In the genomic region with DNA sequence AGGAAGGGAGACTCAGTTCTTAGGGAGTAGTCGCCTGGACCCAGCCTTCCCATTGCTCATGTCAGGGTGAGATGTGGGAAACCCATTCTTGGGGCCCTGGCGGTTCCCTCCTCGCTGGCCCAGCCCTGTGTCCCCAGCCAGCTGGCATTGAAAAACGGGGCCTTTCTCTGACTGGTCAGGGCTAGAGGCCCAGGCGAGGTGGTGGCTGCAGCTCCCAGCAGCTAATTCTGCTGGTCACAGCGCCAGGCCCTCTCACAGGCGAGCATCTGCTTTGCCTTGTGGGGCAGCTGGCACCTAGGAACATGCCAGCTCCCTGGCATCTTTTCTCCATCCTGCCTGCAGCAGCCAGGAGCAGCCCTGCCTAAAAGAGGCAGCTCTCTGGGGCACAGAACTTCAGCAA, we compare ENCODE assay signal across 15 cellular contexts. TPM values are rescaled to one million over a fixed set of nuclear protein-coding genes. Genes with fewer than 3 reads are reported as not detected.
DNase-seq lines count a peak whose midpoint lies in the region; TF ChIP-seq lines count a peak whose summit lies in the region.
"Had no signal": no experiment of that assay in that cellular context is flagged by ENCODE, and none has a peak within 500 bp of the region (broad histone marks: within the 10 kb centered on the region; RNA-seq: fewer than 3 reads in every experiment).

No MANE protein-coding gene starts in this region.

- no peaks in the 10 kb centered on the region for H3K79me2 ChIP-seq in SK-N-SH (ENCODE audit: insufficient read depth)

- POLR2A ChIA-PET in SK-N-SH (lab: Yijun Ruan, JAX): interaction anchor here (0.6 to 1.8 kb wide), 7 partner anchors 9 to 778 kb away, joined by 3 to 8 read pairs (median 4); no protein-coding TSS in a partner anchor

- H3K14ac ChIP-seq in mesenchymal stem cell (ENCODE audit: low read length in 2 of 2): no peak overlapping the region

- H3K9me3 ChIP-seq in SK-N-SH: no peaks in the 10 kb centered on the region
- H3K9me3 ChIP-seq in endodermal cell (ENCODE audit: control insufficient read depth, low read length): no peaks in the 10 kb centered on the region
- no peaks in the 10 kb centered on the region for H3K9me3 ChIP-seq in mesenchymal stem cell (ENCODE audit: control insufficient read depth, low read length)

- no peak overlapping the region for H2BK120ac ChIP-seq in mesenchymal stem cell (ENCODE audit: low read depth, low read length)

- peaks cover 8% of the 10 kb centered on the region for H3K4me1 Mint-ChIP-seq in endodermal cell

- no peaks in the 10 kb centered on the region for H3K9me3 Mint-ChIP-seq in endodermal cell
- H3K9me3 Mint-ChIP-seq: activated CD4-positive, alpha-beta memory T cell treated with anti-CD3 and anti-CD28 coated beads for 36 hours had no signal

- no peak overlapping the region for H2AK5ac ChIP-seq in mesenchymal stem cell (ENCODE audit: low read length, severe bottlenecking)

- H3K4ac ChIP-seq in mesenchymal stem cell (ENCODE audit: low read depth in 1 of 2, low read length in 2 of 2): no peak overlapping the region

- no peak overlapping the region for H3K4me3 ChIP-seq in SK-N-SH (ENCODE audit: low read depth in 2 of 2, low read length in 1 of 2)
- no peak overlapping the region for H3K4me3 ChIP-seq in endodermal cell (ENCODE audit: low read length)
- H3K4me3 ChIP-seq in mesenchymal stem cell (ENCODE audit: insufficient read depth in 1 of 2, low read depth in 1 of 2, low read length in 2 of 2): no peak overlapping the region

- H3K27ac ChIP-seq in SK-N-SH (ENCODE audit: low read depth in 2 of 2, low read length in 1 of 2) (peak overlapping the region in 1 of 2 experiments; percentile 85; a peak in 2 of 4 replicates), endodermal cell (ENCODE audit: low read depth, low read length) (no peak overlapping the region), substantia nigra (ENCODE audit: low read depth, low read length, poor library complexity, severe bottlenecking) (no peak overlapping the region), mesenchymal stem cell (ENCODE audit: low read length, poor library complexity, severe bottlenecking) (no peak overlapping the region)
- H3K27ac ChIP-seq: brain microvascular endothelial cell had no signal

- WGBS in SK-N-SH (ENCODE audit: low lambda C conversion rate): 49% methylated on average over 2 of the region's 7 CpGs
- WGBS in endodermal cell (ENCODE audit: insufficient coverage in 1 of 2, insufficient read length in 1 of 2), 2 experiments: 92 to 98% methylated on average over 5 to 7 of the region's 7 CpGs
- 91% methylated on average over 7 of the region's 7 CpGs for WGBS in mesenchymal stem cell

- H3K27me3 ChIP-seq in SK-N-SH (ENCODE audit: insufficient read depth) (no peaks in the 10 kb centered on the region; the same call in 1 of the 2 replicates), endodermal cell (ENCODE audit: control insufficient read depth, insufficient read depth, low read length, poor library complexity, severe bottlenecking) (no peaks in the 10 kb centered on the region), mesenchymal stem cell (ENCODE audit: control insufficient read depth in 1 of 2, insufficient read depth in 1 of 2, low read length in 2 of 2) (peaks cover 18 to 58% of the 10 kb centered on the region in 2 experiments)

- H3K4me1 ChIP-seq in SK-N-SH (ENCODE audit: control insufficient read depth in 1 of 2, insufficient read depth in 2 of 2, low read depth in 1 of 2, low read length in 1 of 2): peaks cover 0 to 76% of the 10 kb centered on the region in 2 experiments; a peak in 2 of 4 replicates
- H3K4me1 ChIP-seq in endodermal cell (ENCODE audit: control insufficient read depth, insufficient read depth, low read length): no peaks in the 10 kb centered on the region
- no peaks in the 10 kb centered on the region for H3K4me1 ChIP-seq in mesenchymal stem cell (ENCODE audit: control insufficient read depth, insufficient read depth, low read depth, low read length)

- H2BK15ac ChIP-seq in mesenchymal stem cell (ENCODE audit: low read depth, poor library complexity, severe bottlenecking): no peak overlapping the region

- H4K91ac ChIP-seq in mesenchymal stem cell (ENCODE audit: low read length): no peak overlapping the region

- H3K27me3 Mint-ChIP-seq in endodermal cell (ENCODE audit: insufficient read depth): peaks cover 19% of the 10 kb centered on the region
- H3K27me3 Mint-ChIP-seq: activated CD4-positive, alpha-beta memory T cell treated with anti-CD3 and anti-CD28 coated beads for 36 hours had no signal

- no peak overlapping the region for H2BK5ac ChIP-seq in mesenchymal stem cell (ENCODE audit: low read depth, low read length, poor library complexity, severe bottlenecking)

- no peaks in the 10 kb centered on the region for H3K9me2 ChIP-seq in SK-N-SH

- peak; percentile 59 for DNase-seq in SK-N-SH
- DNase-seq in endodermal cell: peak; percentile 28
- peak; percentile 74 for DNase-seq in medulla oblongata (ENCODE audit: extremely low spot score)
- DNase-seq in substantia nigra (lab: John Stamatoyannopoulos, UW): peak in 40 of 49 donors; percentile 9 to 84 (median 48)
- no peak for DNase-seq in T-helper 1 cell
- DNase-seq in KG1 (lab: John Stamatoyannopoulos, UW): no peak
- no peak for DNase-seq in mesenchymal stem cell
- no peak for DNase-seq in 8988T
- DNase-seq: activated CD4-positive, alpha-beta memory T cell treated with anti-CD3 and anti-CD28 coated beads for 36 hours; activated effector memory CD4-positive, alpha-beta T cell treated with Interleukin-2 at 50 U/mL for 16 hours; brain microvascular endothelial cell; NCI-H2171 treated with DMSO at 0.1 percent for 48 hours; retina; stimulated activated CD4-positive, alpha-beta T cell treated with anti-CD3 and anti-CD28 coated beads, Interleukin-4, amount 100 ng/mL, for 1 hour had no signal

- H3K4me2 ChIP-seq in SK-N-SH (no peak overlapping the region), mesenchymal stem cell (ENCODE audit: low read length, poor library complexity, severe bottlenecking) (no peak overlapping the region)

- no peaks in the 10 kb centered on the region for H3K36me3 ChIP-seq in SK-N-SH (replicated peaks in 1 of 2; ENCODE audit: control insufficient read depth in 1 of 2, insufficient read depth in 2 of 2, low read length in 1 of 2)
- H3K36me3 ChIP-seq in endodermal cell (ENCODE audit: control insufficient read depth, insufficient read depth, low read length): no peaks in the 10 kb centered on the region
- H3K36me3 ChIP-seq in mesenchymal stem cell (ENCODE audit: control insufficient read depth in 1 of 2, insufficient read depth in 2 of 2, low read depth in 1 of 2, low read length in 2 of 2): no peaks in the 10 kb centered on the region
- H3K36me3 ChIP-seq: brain microvascular endothelial cell had no signal

- H2BK12ac ChIP-seq in mesenchymal stem cell (ENCODE audit: low read length in 2 of 2): peak overlapping the region in 1 of 2 experiments; percentile 33

- no peaks in the 10 kb centered on the region for H4K20me1 ChIP-seq in SK-N-SH (ENCODE audit: insufficient read depth)

- TF ChIP-seq EP300 in SK-N-SH (IDR thresholded peaks at IDR 0.05; ENCODE audit: borderline replicate concordance in 1 of 2, low read depth in 1 of 2, low read length in 1 of 2): peak in 1 of 2 experiments; percentile 19; a peak in 1 of 4 replicates

- no peaks in the 10 kb centered on the region for H3F3A ChIP-seq in SK-N-SH (replicated peaks; ENCODE audit: insufficient read depth)

- H3K9ac ChIP-seq in SK-N-SH (no peak overlapping the region), endodermal cell (ENCODE audit: extremely low read depth, low read length, poor library complexity, severe bottlenecking) (no peak overlapping the region), mesenchymal stem cell (ENCODE audit: low read length) (no peak overlapping the region)

- no peak overlapping the region for H3K18ac ChIP-seq in mesenchymal stem cell (ENCODE audit: low read depth in 1 of 2, low read length in 2 of 2)

- no peak for TF ChIP-seq CTCF in SK-N-SH (IDR thresholded peaks at IDR 0.05)
- no peak for TF ChIP-seq CTCF in endodermal cell (conservative IDR thresholded peaks at IDR 0.05)

- H3K79me1 ChIP-seq in mesenchymal stem cell (replicated peaks; ENCODE audit: low read length, poor library complexity, severe bottlenecking): no peaks in the 10 kb centered on the region

- H3K4me3 Mint-ChIP-seq in endodermal cell: no peak overlapping the region
- H3K4me3 Mint-ChIP-seq: activated CD4-positive, alpha-beta memory T cell treated with anti-CD3 and anti-CD28 coated beads for 36 hours had no signal

- H3K23ac ChIP-seq in mesenchymal stem cell (ENCODE audit: low read length in 2 of 2): no peak overlapping the region

- H3K27ac Mint-ChIP-seq in endodermal cell: no peak overlapping the region
- H3K27ac Mint-ChIP-seq: activated CD4-positive, alpha-beta memory T cell treated with anti-CD3 and anti-CD28 coated beads for 36 hours had no signal

- H3K36me3 Mint-ChIP-seq in endodermal cell (ENCODE audit: low read depth): no peaks in the 10 kb centered on the region
- H3K36me3 Mint-ChIP-seq: activated CD4-positive, alpha-beta memory T cell treated with anti-CD3 and anti-CD28 coated beads for 36 hours had no signal

- no peak overlapping the region for H4K8ac ChIP-seq in mesenchymal stem cell (ENCODE audit: low read length)

- no peak overlapping the region for H2AFZ ChIP-seq in SK-N-SH (ENCODE audit: low read depth)
- no peak overlapping the region for H2AFZ ChIP-seq in mesenchymal stem cell (ENCODE audit: low read depth, low read length)

- CTCF ChIA-PET in SK-N-SH (lab: Yijun Ruan, JAX): interaction anchor here (0.6 to 2.5 kb wide), 11 partner anchors 15 to 164 kb away, joined by 3 to 14 read pairs (median 4); no protein-coding TSS in a partner anchor

- TF ChIP-seq RAD21 in SK-N-SH (IDR thresholded peaks at IDR 0.05; ENCODE audit: low read length): no peak

TF ChIP-seq in SK-N-SH, 30 proteins besides CTCF, POLR2A, EP300 and RAD21 (continues in another document):
- TF ChIP-seq CHD2 (IDR thresholded peaks at IDR 0.05; ENCODE audit: low read length, partially characterized antibody): peak; percentile 27
- TF ChIP-seq RFX5 (IDR thresholded peaks at IDR 0.05; ENCODE audit: low read length): no peak
- TF ChIP-seq RCOR1 (IDR thresholded peaks at IDR 0.05; ENCODE audit: low read length): no peak; the same call in 1 of the 2 replicates
- TF ChIP-seq GATA2 (CRISPR knock-in tag; IDR thresholded peaks at IDR 0.05): 0 out of 2 replicates have a peak, but pooled peaks have one; percentile 11

RNA-seq across cellular contexts. Expression of a gene that starts 20.1 kb away (rescaled TPM):
- 0.72 and 1.3 TPM in 2 replicates for polyA plus RNA-seq in SK-N-SH (2012; rRNA removed)
- 0.91 and 1.8 TPM in 2 replicates for polyA plus RNA-seq in SK-N-SH (2012; cell fraction: cytosol; rRNA removed)
- polyA plus RNA-seq in SK-N-SH (2012; cell fraction: nucleus; rRNA removed): 0.81 and 1.2 TPM in 2 replicates
- total RNA-seq in endodermal cell: 10 to 100 TPM; 28.0 to 28.7 TPM
- polyA plus RNA-seq in endodermal cell (2013, experiment 1 of 2): 96.1 TPM
- polyA plus RNA-seq in endodermal cell (2013, experiment 2 of 2): 74.6 TPM
- 7.4 TPM for polyA plus RNA-seq in mesenchymal stem cell (2013, experiment 1 of 2)
- 7.2 TPM for polyA plus RNA-seq in mesenchymal stem cell (2013, experiment 2 of 2)
- total RNA-seq: SK-MEL-5 had no signal

Comparison
In these comparisons a context has a peak if more than half of its experiments do, and no peak if none do; other contexts are left out.
1. DNase-seq: peak in SK-N-SH (single experiment), endodermal cell (single experiment), medulla oblongata (single experiment) and substantia nigra (40 of 49); none in T-helper 1 cell (0 of 5), KG1 (single experiment), mesenchymal stem cell (single experiment) and 8988T (single experiment).